17 cellular contexts compared by ENCODE assay signal in genomic region chr20:23415555-23415954, GRCh38. TPM values are rescaled to one million over a fixed set of nuclear protein-coding genes. Genes with fewer than 3 reads are reported as not detected.
"Had no signal": no experiment of that assay in that cellular context is flagged by ENCODE, and none has a peak within 500 bp of the region (broad histone marks: within the 10 kb centered on the region; RNA-seq: fewer than 3 reads in every experiment).

No MANE protein-coding gene starts in this region.

- H3K4me3 ChIP-seq: body of pancreas, tibial nerve, vagina had no signal

- H3K36me3 ChIP-seq: tibial nerve, vagina had no signal

- ATAC-seq: body of pancreas had no signal

- H3K9me3 ChIP-seq: body of pancreas, tibial nerve, vagina had no signal

- H3K27ac Mint-ChIP-seq: activated naive CD8-positive, alpha-beta T cell; T-helper 2 cell treated with Interferon-gamma antibody and Interleukin-4, amounts not matched to agents 5 μg/mL and 100 μg/mL, for 36 hours had no signal

- DNase-seq: activated CD4-positive, alpha-beta T cell treated with anti-CD3 and anti-CD28 coated beads, Interleukin-2, amount 50 U/mL, for 1 hour; activated effector memory CD4-positive, alpha-beta T cell treated with anti-CD3 and anti-CD28 coated beads, Interleukin-2, amount 50 U/mL, for 16 hours; activated T-cell treated with anti-CD3 and anti-CD28 coated beads, Interleukin-2, amount 50 U/mL, for 1 hour; amygdala; body of pancreas; effector CD8-positive, alpha-beta T cell; head of caudate nucleus; stimulated activated naive CD4-positive, alpha-beta T cell had no signal

- H3K27me3 Mint-ChIP-seq: activated naive CD8-positive, alpha-beta T cell had no signal

- H3K27me3 ChIP-seq: body of pancreas, foreskin keratinocyte, tibial nerve, vagina had no signal

- H3K27ac ChIP-seq: body of pancreas, foreskin keratinocyte, parathyroid adenoma, tibial nerve, vagina had no signal

- H3K4me3 Mint-ChIP-seq: activated naive CD8-positive, alpha-beta T cell; T-helper 2 cell treated with Interferon-gamma antibody and Interleukin-4, amounts not matched to agents 5 μg/mL and 100 μg/mL, for 36 hours had no signal

- H3K9me3 Mint-ChIP-seq: T-helper 2 cell treated with Interferon-gamma antibody and Interleukin-4, amounts not matched to agents 5 μg/mL and 100 μg/mL, for 36 hours had no signal

RNA-seq across cellular contexts. Expression of gene CSTL1, which starts 23.9 kb away (rescaled TPM):
- total RNA-seq: body of pancreas, foreskin keratinocyte, mammary epithelial cell, renal cortical epithelial cell, subcutaneous adipose tissue, tibial nerve, vagina had no signal
- polyA plus RNA-seq: foreskin keratinocyte, mammary epithelial cell had no signal

RNA-seq across cellular contexts. Expression of gene CST11, which starts 37.1 kb away (rescaled TPM):
- total RNA-seq: body of pancreas, foreskin keratinocyte, mammary epithelial cell, renal cortical epithelial cell, subcutaneous adipose tissue, tibial nerve, vagina had no signal
- polyA plus RNA-seq: foreskin keratinocyte, mammary epithelial cell had no signal
